36 cellular contexts compared by ENCODE assay signal in the genomic region with DNA sequence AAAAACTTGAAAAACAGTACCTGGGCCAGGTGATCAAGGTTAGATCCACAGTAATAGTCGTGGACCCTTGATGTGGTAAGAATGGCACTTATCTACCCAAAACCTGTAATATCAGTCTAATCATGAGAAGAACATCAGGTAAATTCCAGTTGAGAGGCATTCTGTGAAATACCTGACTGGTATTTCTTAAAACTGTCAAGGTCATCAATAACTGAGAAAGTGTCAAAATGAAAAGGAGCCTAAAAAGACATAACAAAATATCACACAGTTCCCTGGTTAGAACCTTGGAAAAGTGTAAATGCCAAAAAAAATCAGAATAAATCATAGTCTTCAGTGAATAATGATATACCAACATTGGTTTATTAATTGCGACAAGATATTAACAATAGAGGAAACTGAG.
"Had no signal": no experiment of that assay in that cellular context is flagged by ENCODE, and none has a peak within 500 bp of the region (broad histone marks: within the 10 kb centered on the region; RNA-seq: fewer than 3 reads in every experiment).

No MANE protein-coding gene starts in this region.

- DNase-seq: activated B cell treated with CpG ODN at 0.5 μM for 24 hours; activated CD4-positive, alpha-beta memory T cell treated with anti-CD3 and anti-CD28 coated beads for 36 hours; activated CD4-positive, alpha-beta T cell treated with anti-CD3 and anti-CD28 coated beads for 4 hours; activated CD4-positive, alpha-beta T cell treated with anti-CD3 and anti-CD28 coated beads, Interleukin-2, amount 10 ng/mL, durations not matched to agents 24 days and 14 days; activated CD4-positive, alpha-beta T cell treated with anti-CD3 and anti-CD28 coated beads, Interleukin-2, amount 50 U/mL, for 1 hour; activated CD4-positive, alpha-beta T cell treated with anti-CD3 and anti-CD28 coated beads, Interleukin-2, amount 50 U/mL, for 4 hours; activated CD4-positive, CD25-positive, alpha-beta regulatory T cell treated with anti-CD3 and anti-CD28 coated beads, Interleukin-2, amount 50 U/mL, for 72 hours; activated CD8-positive, alpha-beta memory T cell treated with anti-CD3 and anti-CD28 coated beads, Interleukin-2, amount 50 U/mL, for 4 hours; activated CD8-positive, alpha-beta T cell treated with anti-CD3 and anti-CD28 coated beads for 36 hours; activated effector memory CD4-positive, alpha-beta T cell treated with anti-CD3 and anti-CD28 coated beads, Interleukin-2, amount 50 U/mL, for 16 hours; activated gamma-delta T cell treated with Interleukin-2 at 50 U/mL for 16 hours; activated naive CD4-positive, alpha-beta T cell; activated naive CD4-positive, alpha-beta T cell treated with anti-CD3 and anti-CD28 coated beads for 36 hours; activated naive CD4-positive, alpha-beta T cell treated with anti-CD3 and anti-CD28 coated beads, Interleukin-2, amount 50 U/mL, for 16 hours; activated naive CD8-positive, alpha-beta T cell treated with anti-CD3 and anti-CD28 coated beads for 36 hours; activated T-cell treated with anti-CD3 and anti-CD28 coated beads for 4 hours; activated T-cell treated with anti-CD3 and anti-CD28 coated beads, Interleukin-2, amount 50 U/mL, for 1 hour; activated T-cell treated with anti-CD3 and anti-CD28 coated beads, Interleukin-2, amount 50 U/mL, for 4 hours; activated T-cell treated with anti-CD3 and anti-CD28 coated beads, Interleukin-2, amount 50 U/mL, for 72 hours; adrenal gland; amniotic stem cell; aorta; body of pancreas; brain microvascular endothelial cell; central memory CD4-positive, alpha-beta T cell; T-helper 2 cell; T-helper 9 cell had no signal

- H3K4me3 ChIP-seq: adrenal gland, body of pancreas, breast epithelium had no signal

- H3K9me3 Mint-ChIP-seq: activated B cell treated with CpG ODN at 0.5 μM for 24 hours; activated CD4-positive, alpha-beta memory T cell treated with anti-CD3 and anti-CD28 coated beads for 36 hours; activated CD4-positive, alpha-beta T cell treated with anti-CD3 and anti-CD28 coated beads, Interleukin-2, amount 10 ng/mL, durations not matched to agents 24 days and 14 days; activated CD8-positive, alpha-beta T cell treated with anti-CD3 and anti-CD28 coated beads for 36 hours; activated naive CD4-positive, alpha-beta T cell treated with anti-CD3 and anti-CD28 coated beads for 36 hours; activated naive CD4-positive, alpha-beta T cell treated with anti-CD3 and anti-CD28 coated beads, Interleukin-2, amount 50 U/mL, for 72 hours; activated naive CD8-positive, alpha-beta T cell treated with anti-CD3 and anti-CD28 coated beads for 36 hours; activated T-cell treated with anti-CD3 and anti-CD28 coated beads, Interleukin-2, amount 50 U/mL, for 4 hours; activated T-cell treated with anti-CD3 and anti-CD28 coated beads, Interleukin-2, amount 50 U/mL, for 72 hours; activated T-helper 1 cell treated with anti-CD3 and anti-CD28 coated beads, Interleukin-12 subunit alpha, Interleukin-12 subunit beta, Interleukin-2, Interleukin-4 antibody, amounts not matched to agents 30 ng/mL and 10 ng/mL and 1 ng/mL, durations not matched to agents 14 hours and 24 hours and 36 hours; activated T-helper 17 cell treated with anti-CD3 and anti-CD28 coated beads, Interleukin-2, amount 50 U/mL, for 72 hours; T-helper 1 cell treated with Interleukin-12 subunit alpha and Interleukin-12 subunit beta and Interleukin-4 antibody, amounts not matched to agents 30 μg/mL and 1 μg/mL, for 36 hours; T-helper 2 cell treated with Interferon-gamma antibody and Interleukin-4, amounts not matched to agents 5 μg/mL and 100 μg/mL, for 36 hours had no signal

- ATAC-seq: activated CD8-positive, alpha-beta T cell treated with anti-CD3 and anti-CD28 coated beads for 36 hours; activated naive CD4-positive, alpha-beta T cell treated with anti-CD3 and anti-CD28 coated beads, Interleukin-2, amount 50 U/mL, for 72 hours; activated T-cell treated with anti-CD3 and anti-CD28 coated beads, Interleukin-2, amount 50 U/mL, for 4 hours; activated T-cell treated with anti-CD3 and anti-CD28 coated beads, Interleukin-2, amount 50 U/mL, for 72 hours; activated T-helper 17 cell treated with anti-CD3 and anti-CD28 coated beads, Interleukin-2, amount 50 U/mL, for 72 hours; body of pancreas had no signal

- H3K4me3 Mint-ChIP-seq: activated B cell treated with CpG ODN at 0.5 μM for 24 hours; activated CD4-positive, alpha-beta memory T cell treated with anti-CD3 and anti-CD28 coated beads for 36 hours; activated CD4-positive, alpha-beta T cell treated with anti-CD3 and anti-CD28 coated beads, Interleukin-2, amount 10 ng/mL, durations not matched to agents 24 days and 14 days; activated CD8-positive, alpha-beta T cell treated with anti-CD3 and anti-CD28 coated beads for 36 hours; activated naive CD4-positive, alpha-beta T cell treated with anti-CD3 and anti-CD28 coated beads for 36 hours; activated naive CD8-positive, alpha-beta T cell treated with anti-CD3 and anti-CD28 coated beads for 36 hours; activated T-cell treated with anti-CD3 and anti-CD28 coated beads, Interleukin-2, amount 50 U/mL, for 4 hours; activated T-cell treated with anti-CD3 and anti-CD28 coated beads, Interleukin-2, amount 50 U/mL, for 72 hours; activated T-helper 1 cell treated with anti-CD3 and anti-CD28 coated beads, Interleukin-12 subunit alpha, Interleukin-12 subunit beta, Interleukin-2, Interleukin-4 antibody, amounts not matched to agents 30 ng/mL and 10 ng/mL and 1 ng/mL, durations not matched to agents 14 hours and 24 hours and 36 hours; activated T-helper 17 cell treated with anti-CD3 and anti-CD28 coated beads, Interleukin-2, amount 50 U/mL, for 72 hours; T-helper 1 cell treated with Interleukin-12 subunit alpha and Interleukin-12 subunit beta and Interleukin-4 antibody, amounts not matched to agents 30 μg/mL and 1 μg/mL, for 36 hours; T-helper 2 cell treated with Interferon-gamma antibody and Interleukin-4, amounts not matched to agents 5 μg/mL and 100 μg/mL, for 36 hours had no signal

- H3K27me3 Mint-ChIP-seq: activated CD4-positive, alpha-beta memory T cell treated with anti-CD3 and anti-CD28 coated beads for 36 hours; activated CD4-positive, alpha-beta T cell treated with anti-CD3 and anti-CD28 coated beads, Interleukin-2, amount 10 ng/mL, durations not matched to agents 24 days and 14 days; activated naive CD8-positive, alpha-beta T cell treated with anti-CD3 and anti-CD28 coated beads for 36 hours had no signal

- H3K36me3 Mint-ChIP-seq: activated CD4-positive, alpha-beta memory T cell treated with anti-CD3 and anti-CD28 coated beads for 36 hours; activated naive CD4-positive, alpha-beta T cell treated with anti-CD3 and anti-CD28 coated beads, Interleukin-2, amount 50 U/mL, for 72 hours; activated naive CD8-positive, alpha-beta T cell treated with anti-CD3 and anti-CD28 coated beads for 36 hours had no signal

- H3K36me3 ChIP-seq: adrenal gland, brain microvascular endothelial cell, breast epithelium had no signal

- H3K4me1 Mint-ChIP-seq: activated B cell treated with CpG ODN at 0.5 μM for 24 hours; activated CD4-positive, alpha-beta T cell treated with anti-CD3 and anti-CD28 coated beads, Interleukin-2, amount 10 ng/mL, durations not matched to agents 24 days and 14 days; activated naive CD8-positive, alpha-beta T cell treated with anti-CD3 and anti-CD28 coated beads for 36 hours; activated T-helper 17 cell treated with anti-CD3 and anti-CD28 coated beads, Interleukin-2, amount 50 U/mL, for 72 hours had no signal

- H3K9me3 ChIP-seq: adrenal gland, body of pancreas, breast epithelium had no signal

- FAIRE-seq: astrocyte, TTC549 had no signal

- H3K4me1 ChIP-seq: adrenal gland, body of pancreas, breast epithelium had no signal

- H3K27me3 ChIP-seq: adrenal gland, body of pancreas, brain microvascular endothelial cell, breast epithelium had no signal

- H3K27ac ChIP-seq: adrenal gland, body of pancreas, brain microvascular endothelial cell, breast epithelium, VCaP had no signal

- H3K27ac Mint-ChIP-seq: activated B cell treated with CpG ODN at 0.5 μM for 24 hours; activated CD4-positive, alpha-beta memory T cell treated with anti-CD3 and anti-CD28 coated beads for 36 hours; activated CD4-positive, alpha-beta T cell treated with anti-CD3 and anti-CD28 coated beads, Interleukin-2, amount 10 ng/mL, durations not matched to agents 24 days and 14 days; activated CD8-positive, alpha-beta T cell treated with anti-CD3 and anti-CD28 coated beads for 36 hours; activated naive CD4-positive, alpha-beta T cell treated with anti-CD3 and anti-CD28 coated beads for 36 hours; activated naive CD4-positive, alpha-beta T cell treated with anti-CD3 and anti-CD28 coated beads, Interleukin-2, amount 50 U/mL, for 72 hours; activated naive CD8-positive, alpha-beta T cell treated with anti-CD3 and anti-CD28 coated beads for 36 hours; activated T-cell treated with anti-CD3 and anti-CD28 coated beads, Interleukin-2, amount 50 U/mL, for 72 hours; activated T-helper 1 cell treated with anti-CD3 and anti-CD28 coated beads, Interleukin-12 subunit alpha, Interleukin-12 subunit beta, Interleukin-2, Interleukin-4 antibody, amounts not matched to agents 30 ng/mL and 10 ng/mL and 1 ng/mL, durations not matched to agents 14 hours and 24 hours and 36 hours; activated T-helper 17 cell treated with anti-CD3 and anti-CD28 coated beads, Interleukin-2, amount 50 U/mL, for 72 hours; T-helper 1 cell treated with Interleukin-12 subunit alpha and Interleukin-12 subunit beta and Interleukin-4 antibody, amounts not matched to agents 30 μg/mL and 1 μg/mL, for 36 hours; T-helper 2 cell treated with Interferon-gamma antibody and Interleukin-4, amounts not matched to agents 5 μg/mL and 100 μg/mL, for 36 hours had no signal
